In genomic region chr3:190533511-190534282, GRCh38 we compare ENCODE assay signal across 1 cellular context.
TF ChIP-seq lines count a peak whose summit lies in the region.

No MANE protein-coding gene starts in this region.

TF ChIP-seq in A549, 52 proteins besides CTCF, POLR2A, EP300 and RAD21 (continued from another document):
- TF ChIP-seq TP53 (CRISPR knock-in tag; IDR thresholded peaks at IDR 0.05) (no peak), CBX2 (IDR thresholded peaks at IDR 0.05; ENCODE audit: borderline replicate concordance, low read depth) (no peak), ZC3H11A (IDR thresholded peaks at IDR 0.05) (no peak), HES2 (IDR thresholded peaks at IDR 0.05) (no peak), KDM5A (IDR thresholded peaks at IDR 0.05) (no peak), JUNB (IDR thresholded peaks at IDR 0.05) (no peak), NPAS2 (CRISPR knock-in tag; IDR thresholded peaks at IDR 0.05; ENCODE audit: borderline replicate concordance) (no peak), CHD2 (IDR thresholded peaks at IDR 0.05; ENCODE audit: low read length, partially characterized antibody) (no peak), SREBF2 (IDR thresholded peaks at IDR 0.05) (no peak), MYC (IDR thresholded peaks at IDR 0.05; ENCODE audit: borderline replicate concordance, low read length) (0 out of 2 replicates have a peak, but pooled peaks have one; percentile 17), CEBPB (IDR thresholded peaks at IDR 0.05) (peak in 1 of 2 experiments; percentile 32; a peak in 1 of 4 replicates), EHF (CRISPR knock-in tag; IDR thresholded peaks at IDR 0.05) (no peak), PBX3 (IDR thresholded peaks at IDR 0.05) (no peak)
